In the genomic region with DNA sequence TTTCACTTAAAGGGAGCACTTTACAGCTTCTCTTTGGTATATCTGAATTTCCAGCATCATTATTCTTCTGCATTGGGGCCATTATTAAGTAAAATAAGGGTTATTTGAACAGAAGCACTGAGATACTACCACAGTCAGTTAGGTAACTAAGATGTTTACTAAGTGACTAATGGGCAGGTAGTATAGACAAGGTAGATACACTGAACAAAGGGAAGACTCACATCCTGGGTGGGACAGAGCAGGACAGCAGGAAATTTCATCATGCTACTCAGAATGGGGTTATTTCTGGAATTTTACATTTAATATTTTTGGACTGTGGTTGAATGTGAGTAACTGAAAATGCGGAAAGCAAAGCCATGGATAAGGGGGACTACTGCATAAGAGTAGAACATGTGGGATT, we compare ENCODE assay signal across 18 cellular contexts.
DNase-seq lines count a peak whose midpoint lies in the region; ATAC-seq, FAIRE-seq and TF ChIP-seq lines count a peak whose summit lies in the region.
"Had no signal": no experiment of that assay in that cellular context is flagged by ENCODE, and none has a peak within 500 bp of the region (broad histone marks: within the 10 kb centered on the region; RNA-seq: fewer than 3 reads in every experiment).

No MANE protein-coding gene starts in this region.

- H3K27me3 ChIP-seq in mammary epithelial cell (ENCODE audit: insufficient read depth, low read length) (no peaks in the 10 kb centered on the region), keratinocyte (ENCODE audit: control insufficient read depth, extremely low read depth, insufficient read depth, low read length) (no peaks in the 10 kb centered on the region), right cardiac atrium (ENCODE audit: control insufficient read depth, insufficient read depth) (no peaks in the 10 kb centered on the region), body of pancreas (no peaks in the 10 kb centered on the region)

- H3K79me2 ChIP-seq in mammary epithelial cell (ENCODE audit: insufficient read depth, low read length) (no peaks in the 10 kb centered on the region), keratinocyte (ENCODE audit: control insufficient read depth, insufficient read depth, low read length) (no peaks in the 10 kb centered on the region)

- TF ChIP-seq POLR2A in body of pancreas (IDR thresholded peaks at IDR 0.05), result no peak

- DNase-seq in Calu3, result no peak
- DNase-seq in HT1080 (ENCODE audit: low read depth), result peak; percentile 3
- DNase-seq in mammary epithelial cell, result peak; percentile 72
- DNase-seq in keratinocyte (ENCODE audit: low read depth, low spot score), result peak; percentile 45
- no peak for DNase-seq in right cardiac atrium
- no peak for DNase-seq in body of pancreas
- no peak for DNase-seq in WTC11 (ENCODE audit: low spot score)
- DNase-seq: C1 segment of cervical spinal cord; CD4-positive, alpha-beta memory T cell; DMS153; GF-D8; IMR-90 had no signal

- dilution Hi-C loops in mammary epithelial cell (cut with HindIII; ENCODE audit: low sequenced_read_pairs) (no loop called here), keratinocyte (cut with MboI; ENCODE audit: extremely low pct_ligation_motif_present, low sequenced_read_pairs) (no loop called here)

- POLR2A ChIA-PET in WTC11 (lab: Charles Lee), result no interaction called here

- WGBS in mammary epithelial cell (ENCODE audit: low coverage, missing lambda C conversion rate), result 25% methylated on average over 1 of the region's 1 CpG
- WGBS in right cardiac atrium, result 94% methylated on average over 1 of the region's 1 CpG
- WGBS in body of pancreas, 2 donors, result 92 to 93% methylated on average over 1 of the region's 1 CpG

- no peak overlapping the region for H3K4me3 ChIP-seq in mammary epithelial cell (replicated peaks in 1 of 3; ENCODE audit: insufficient read depth in 1 of 3, low read depth in 2 of 3, low read length in 3 of 3)
- no peak overlapping the region for H3K4me3 ChIP-seq in keratinocyte (ENCODE audit: control insufficient read depth in 2 of 3, extremely low read depth in 1 of 3, insufficient read depth in 2 of 3, low read depth in 1 of 3, low read length in 3 of 3)
- H3K4me3 ChIP-seq in right cardiac atrium (ENCODE audit: low read length), result no peak overlapping the region
- H3K4me3 ChIP-seq in body of pancreas, result no peak overlapping the region

- peak; percentile 79 for FAIRE-seq in keratinocyte (lab: Jason Lieb, UNC)
- FAIRE-seq: A204.1, GM19239 had no signal

- H3K9me3 Mint-ChIP-seq in Calu3 (ENCODE audit: low read depth, unreplicated experiment) (no peaks in the 10 kb centered on the region), WTC11 (no peaks in the 10 kb centered on the region)

- no peaks in the 10 kb centered on the region for H4K20me1 ChIP-seq in mammary epithelial cell (ENCODE audit: insufficient read depth, low read length)
- H4K20me1 ChIP-seq in keratinocyte (ENCODE audit: control insufficient read depth, extremely low read depth, insufficient read depth, low read length), result no peaks in the 10 kb centered on the region

- H3K36me3 Mint-ChIP-seq in Calu3 (ENCODE audit: insufficient read depth, unreplicated experiment) (no peaks in the 10 kb centered on the region), WTC11 (no peaks in the 10 kb centered on the region)
- H3K36me3 Mint-ChIP-seq: CD4-positive, alpha-beta memory T cell had no signal

- H3K4me1 ChIP-seq in mammary epithelial cell (ENCODE audit: insufficient read depth, low read length) (peaks cover 38% of the 10 kb centered on the region), keratinocyte (ENCODE audit: control insufficient read depth, extremely low read depth, insufficient read depth, low read length) (peaks cover 40% of the 10 kb centered on the region), right cardiac atrium (ENCODE audit: control insufficient read depth, insufficient read depth, low read length) (no peaks in the 10 kb centered on the region), body of pancreas (peaks cover 6% of the 10 kb centered on the region)

- H3K27ac ChIP-seq in mammary epithelial cell (ENCODE audit: insufficient read depth, low read depth, low read length) (peak overlapping the region; percentile 60), keratinocyte (ENCODE audit: control insufficient read depth, insufficient read depth, low read length) (peak overlapping the region; percentile 61), right cardiac atrium (ENCODE audit: low read length) (no peak overlapping the region), body of pancreas (no peak overlapping the region)
- H3K27ac ChIP-seq: HL-60 had no signal

- H3K36me3 ChIP-seq in mammary epithelial cell (ENCODE audit: insufficient read depth, low read length) (no peaks in the 10 kb centered on the region), keratinocyte (ENCODE audit: control insufficient read depth in 2 of 2, extremely low read depth in 1 of 2, insufficient read depth in 2 of 2, low read length in 2 of 2) (no peaks in the 10 kb centered on the region), body of pancreas (replicated peaks in 1 of 2; ENCODE audit: insufficient read depth in 1 of 2, low read depth in 2 of 2) (no peaks in the 10 kb centered on the region)

- H3K4me1 Mint-ChIP-seq in Calu3 (ENCODE audit: low read depth, unreplicated experiment), result peaks cover 28% of the 10 kb centered on the region
- no peaks in the 10 kb centered on the region for H3K4me1 Mint-ChIP-seq in WTC11
- H3K4me1 Mint-ChIP-seq: B cell; CD4-positive, alpha-beta memory T cell had no signal

- CTCF ChIA-PET in Calu3 (lab: Charles Lee) (no interaction called here), mammary epithelial cell (lab: Charles Lee; ENCODE audit: low non-redundant PET) (no interaction called here), WTC11 (lab: Charles Lee) (no interaction called here)

- no TSS peak for BruUV-seq in Calu3 (replicated peaks; lab: Mats Ljungman, UMichigan)
- BruUV-seq in mammary epithelial cell (replicated peaks; lab: Mats Ljungman, UMichigan), result no TSS peak

- no peak for ATAC-seq in right cardiac atrium
- ATAC-seq in HG02970 (IDR thresholded peaks at IDR 0.05; ENCODE audit: low FRiP score, unreplicated experiment), result no peak
- no peak for ATAC-seq in body of pancreas
- no peak for ATAC-seq in WTC11
- ATAC-seq: HCT116 had no signal

- peak overlapping the region; percentile 71 for H3K27ac Mint-ChIP-seq in Calu3 (ENCODE audit: unreplicated experiment)
- no peak overlapping the region for H3K27ac Mint-ChIP-seq in WTC11
- H3K27ac Mint-ChIP-seq: B cell; CD4-positive, alpha-beta memory T cell had no signal

- intact Hi-C loops in Calu3 (cut with micrococcal nuclease; ENCODE audit: unreplicated experiment), result loop anchor here (10.0 kb wide), 1 partner anchor 102 kb away; no protein-coding TSS in a partner anchor
- intact Hi-C loops in mammary epithelial cell (cut with micrococcal nuclease), result no loop called here
- intact Hi-C loops in right cardiac atrium (cut with DNase I), result no loop called here
- intact Hi-C loops in body of pancreas (cut with DNase I), result no loop called here

- peak overlapping the region; percentile 50 for H3K4me2 ChIP-seq in mammary epithelial cell (ENCODE audit: insufficient read depth, low read depth, low read length)
- peak overlapping the region; percentile 62 for H3K4me2 ChIP-seq in keratinocyte (ENCODE audit: control insufficient read depth, extremely low read depth, insufficient read depth, low read depth, low read length)

- H3K9me3 ChIP-seq in mammary epithelial cell (replicated peaks; ENCODE audit: insufficient read depth, low read length) (no peaks in the 10 kb centered on the region), keratinocyte (ENCODE audit: control insufficient read depth, low read depth, low read length) (no peaks in the 10 kb centered on the region), right cardiac atrium (ENCODE audit: control insufficient read depth, low read length) (no peaks in the 10 kb centered on the region), body of pancreas (peaks cover 0 to 4% (median 0%) of the 10 kb centered on the region in 3 donors)

- H3K4me3 Mint-ChIP-seq in Calu3 (ENCODE audit: low read depth, unreplicated experiment), result peak overlapping the region; percentile 16
- H3K4me3 Mint-ChIP-seq in WTC11, result no peak overlapping the region
- H3K4me3 Mint-ChIP-seq: B cell; CD4-positive, alpha-beta memory T cell had no signal

- no peak overlapping the region for H2AFZ ChIP-seq in mammary epithelial cell (ENCODE audit: low read depth, low read length)
- H2AFZ ChIP-seq in keratinocyte (ENCODE audit: control insufficient read depth, low read length), result no peak overlapping the region

- in situ Hi-C loops in mammary epithelial cell (cut with MboI; ENCODE audit: low sequenced_read_pairs in 2 of 2), result no loop called here

- TF ChIP-seq CTCF in Calu3 (IDR thresholded peaks at IDR 0.05; ENCODE audit: unreplicated experiment) (no peak), mammary epithelial cell (conservative IDR thresholded peaks at IDR 0.05 in 1 of 2, IDR thresholded peaks at IDR 0.05 in 1 of 2; ENCODE audit: extremely low read depth in 1 of 2, insufficient read depth in 1 of 2, low read depth in 1 of 2, low read length in 2 of 2) (no peak), keratinocyte (optimal IDR thresholded peaks at IDR 0.05 in 1 of 3, IDR thresholded peaks at IDR 0.05 in 1 of 3, conservative IDR thresholded peaks at IDR 0.05 in 1 of 3; ENCODE audit: extremely low read depth in 1 of 3, insufficient read depth in 2 of 3, low read length in 3 of 3) (no peak), body of pancreas (IDR thresholded peaks at IDR 0.05) (no peak), WTC11 (IDR thresholded peaks at IDR 0.05) (no peak)

- H3K9me1 ChIP-seq in keratinocyte (ENCODE audit: control insufficient read depth, extremely low read depth, insufficient read depth, low read length), result no peaks in the 10 kb centered on the region

- H3K27me3 Mint-ChIP-seq in Calu3 (ENCODE audit: unreplicated experiment), result no peaks in the 10 kb centered on the region
- no peaks in the 10 kb centered on the region for H3K27me3 Mint-ChIP-seq in WTC11 (ENCODE audit: low read depth)
- H3K27me3 Mint-ChIP-seq: B cell had no signal

- no peak overlapping the region for H3K9ac ChIP-seq in mammary epithelial cell (ENCODE audit: insufficient read depth, low read length)
- H3K9ac ChIP-seq in keratinocyte (ENCODE audit: control insufficient read depth, extremely low read depth, insufficient read depth, low read length), result no peak overlapping the region

TF ChIP-seq in WTC11, 78 proteins besides CTCF, POLR2A, EP300 and RAD21 (continues in another document):
- TF ChIP-seq ZNF416 (CRISPR knock-in tag; IDR thresholded peaks at IDR 0.05), result no peak

Comparison
In these comparisons a context has a peak if more than half of its experiments do, and no peak if none do; other contexts are left out.
1. DNase-seq: peak in HT1080 (single experiment), mammary epithelial cell (single experiment) and keratinocyte (single experiment); none in Calu3 (single experiment), right cardiac atrium (0 of 3), body of pancreas (0 of 4) and WTC11 (single experiment).
2. H3K27ac ChIP-seq: peak in mammary epithelial cell (single experiment) and keratinocyte (single experiment); none in right cardiac atrium (single experiment) and body of pancreas (0 of 4).